Comparison of ENCODE assay signal across 1 cellular context in genomic region chr16:29316673-29317237, GRCh38.
TF ChIP-seq lines count a peak whose summit lies in the region.

No MANE protein-coding gene starts in this region.

TF ChIP-seq in HepG2, 621 proteins besides CTCF, POLR2A, EP300 and RAD21 (continued from another document):
- no peak for TF ChIP-seq ERF (CRISPR knock-in tag; IDR thresholded peaks at IDR 0.05)
